ENCODE assay signal across 10 cellular contexts in genomic region chr19:17078920-17079709, GRCh38. TPM values are rescaled to one million over a fixed set of nuclear protein-coding genes. Genes with fewer than 3 reads are reported as not detected.
DNase-seq lines count a peak whose midpoint lies in the region; ATAC-seq and TF ChIP-seq lines count a peak whose summit lies in the region.
"Had no signal": no experiment of that assay in that cellular context is flagged by ENCODE, and none has a peak within 500 bp of the region (broad histone marks: within the 10 kb centered on the region; RNA-seq: fewer than 3 reads in every experiment).

No MANE protein-coding gene starts in this region.

- no peaks in the 10 kb centered on the region for H3K27me3 ChIP-seq in kidney epithelial cell (ENCODE audit: control insufficient read depth, insufficient read depth, low read length)
- no peaks in the 10 kb centered on the region for H3K27me3 ChIP-seq in HAP-1 (ENCODE audit: low read depth)

- intact Hi-C loops in activated T-helper 2 cell treated with anti-CD3 and anti-CD28 coated beads, Interferon-gamma antibody, Interleukin-2, Interleukin-4, amounts not matched to agents 10 μg/mL and 5 μg/mL and 100 μg/mL, durations not matched to agents 14 hours and 24 hours and 36 hours (cut with micrococcal nuclease): no loop called here

- H3K27me3 Mint-ChIP-seq in activated T-helper 2 cell treated with anti-CD3 and anti-CD28 coated beads, Interferon-gamma antibody, Interleukin-2, Interleukin-4, amounts not matched to agents 10 μg/mL and 5 μg/mL and 100 μg/mL, durations not matched to agents 14 hours and 24 hours and 36 hours (ENCODE audit: low read depth): no peaks in the 10 kb centered on the region

- peaks cover 38% of the 10 kb centered on the region for H3K36me3 Mint-ChIP-seq in activated T-helper 2 cell treated with anti-CD3 and anti-CD28 coated beads, Interferon-gamma antibody, Interleukin-2, Interleukin-4, amounts not matched to agents 10 μg/mL and 5 μg/mL and 100 μg/mL, durations not matched to agents 14 hours and 24 hours and 36 hours (ENCODE audit: low read depth)

- H3K36me3 ChIP-seq in kidney epithelial cell (ENCODE audit: control insufficient read depth, insufficient read depth, low read length): no peaks in the 10 kb centered on the region
- no peaks in the 10 kb centered on the region for H3K36me3 ChIP-seq in HAP-1 (replicated peaks)

- peak overlapping the region; percentile 30 for H3K4me3 ChIP-seq in kidney epithelial cell (ENCODE audit: low read depth, low read length)
- H3K4me3 ChIP-seq in HAP-1: no peak overlapping the region

- ATAC-seq in activated CD4-positive, CD25-positive, alpha-beta regulatory T cell treated with anti-CD3 and anti-CD28 coated beads, Interleukin-2, amount 50 U/mL, for 24 hours: no peak

- H3K27ac ChIP-seq in substantia nigra (ENCODE audit: low read depth, low read length, poor library complexity, severe bottlenecking): peak overlapping the region; percentile 98
- H3K27ac ChIP-seq: 22Rv1 had no signal

- peaks cover 42% of the 10 kb centered on the region for H3K4me1 Mint-ChIP-seq in activated T-helper 2 cell treated with anti-CD3 and anti-CD28 coated beads, Interferon-gamma antibody, Interleukin-2, Interleukin-4, amounts not matched to agents 10 μg/mL and 5 μg/mL and 100 μg/mL, durations not matched to agents 14 hours and 24 hours and 36 hours (ENCODE audit: low read depth)

- TF ChIP-seq CTCF in kidney epithelial cell (IDR thresholded peaks at IDR 0.05; ENCODE audit: insufficient read depth, low read length, poor library complexity, severe bottlenecking): no peak

- H3K9me3 ChIP-seq in HAP-1: no peaks in the 10 kb centered on the region

- peak overlapping the region; percentile 69 for H3K4me3 Mint-ChIP-seq in activated T-helper 2 cell treated with anti-CD3 and anti-CD28 coated beads, Interferon-gamma antibody, Interleukin-2, Interleukin-4, amounts not matched to agents 10 μg/mL and 5 μg/mL and 100 μg/mL, durations not matched to agents 14 hours and 24 hours and 36 hours (ENCODE audit: low read depth)

- in situ Hi-C loops in HAP-1 (cut with MboI; ENCODE audit: low sequenced_read_pairs): no loop called here

- peak overlapping the region; percentile 79 for H3K27ac Mint-ChIP-seq in activated T-helper 2 cell treated with anti-CD3 and anti-CD28 coated beads, Interferon-gamma antibody, Interleukin-2, Interleukin-4, amounts not matched to agents 10 μg/mL and 5 μg/mL and 100 μg/mL, durations not matched to agents 14 hours and 24 hours and 36 hours

- peaks cover 6% of the 10 kb centered on the region for H3K4me1 ChIP-seq in HAP-1

- H3K9me3 Mint-ChIP-seq in activated T-helper 2 cell treated with anti-CD3 and anti-CD28 coated beads, Interferon-gamma antibody, Interleukin-2, Interleukin-4, amounts not matched to agents 10 μg/mL and 5 μg/mL and 100 μg/mL, durations not matched to agents 14 hours and 24 hours and 36 hours: no peaks in the 10 kb centered on the region

- DNase-seq in DMS79 treated with DMSO at 0.1 percent for 48 hours (lab: John Stamatoyannopoulos, UW) (peak; percentile 61), DMS79 (lab: John Stamatoyannopoulos, UW) (no peak), kidney epithelial cell (ENCODE audit: low read depth) (no peak), substantia nigra (lab: John Stamatoyannopoulos, UW) (peak in 33 of 49 donors; percentile 12 to 74 (median 42)), NCI-H345 (lab: John Stamatoyannopoulos, UW) (no peak), HAP-1 (ENCODE audit: low spot score in 2 of 2) (no peak)
- DNase-seq in activated T-helper 2 cell treated with anti-CD3 and anti-CD28 coated beads, Interferon-gamma antibody, Interleukin-2, Interleukin-4, amounts not matched to agents 10 μg/mL and 5 μg/mL and 100 μg/mL, durations not matched to agents 14 hours and 24 hours and 36 hours (ENCODE audit: low spot score): no peak
- DNase-seq: NCI-H146 had no signal

RNA-seq across cellular contexts. Expression of gene MYO9B, which starts 3.5 kb away (rescaled TPM):
- total RNA-seq in activated T-helper 2 cell treated with anti-CD3 and anti-CD28 coated beads, Interferon-gamma antibody, Interleukin-2, Interleukin-4, amounts not matched to agents 10 μg/mL and 5 μg/mL and 100 μg/mL, durations not matched to agents 14 hours and 24 hours and 36 hours: 143 TPM in 2 replicates
- 69.4 and 77.8 TPM in 2 replicates for total RNA-seq in kidney epithelial cell

RNA-seq across cellular contexts. Expression of gene HAUS8, which starts 3.9 kb away (rescaled TPM):
- total RNA-seq in activated T-helper 2 cell treated with anti-CD3 and anti-CD28 coated beads, Interferon-gamma antibody, Interleukin-2, Interleukin-4, amounts not matched to agents 10 μg/mL and 5 μg/mL and 100 μg/mL, durations not matched to agents 14 hours and 24 hours and 36 hours: 27.8 and 28.8 TPM in 2 replicates
- 8.1 and 9.9 TPM in 2 replicates for total RNA-seq in kidney epithelial cell

RNA-seq across cellular contexts. Expression of gene CPAMD8, which starts 52.5 kb away (rescaled TPM):
- 0.27 and 0.44 TPM in 2 replicates for total RNA-seq in activated T-helper 2 cell treated with anti-CD3 and anti-CD28 coated beads, Interferon-gamma antibody, Interleukin-2, Interleukin-4, amounts not matched to agents 10 μg/mL and 5 μg/mL and 100 μg/mL, durations not matched to agents 14 hours and 24 hours and 36 hours
- total RNA-seq in kidney epithelial cell: 5.3 and 8.1 TPM in 2 replicates

Comparison
In these comparisons a context has a peak if more than half of its experiments do, and no peak if none do; other contexts are left out.
1. DNase-seq: peak in DMS79 treated with DMSO at 0.1 percent for 48 hours (single experiment) and substantia nigra (33 of 49); none in DMS79 (single experiment), activated T-helper 2 cell treated with anti-CD3 and anti-CD28 coated beads, Interferon-gamma antibody, Interleukin-2, Interleukin-4, amounts not matched to agents 10 μg/mL and 5 μg/mL and 100 μg/mL, durations not matched to agents 14 hours and 24 hours and 36 hours (single experiment), kidney epithelial cell (single experiment), NCI-H345 (single experiment) and HAP-1 (0 of 2).